10 cellular contexts compared by ENCODE assay signal in the genomic region with DNA sequence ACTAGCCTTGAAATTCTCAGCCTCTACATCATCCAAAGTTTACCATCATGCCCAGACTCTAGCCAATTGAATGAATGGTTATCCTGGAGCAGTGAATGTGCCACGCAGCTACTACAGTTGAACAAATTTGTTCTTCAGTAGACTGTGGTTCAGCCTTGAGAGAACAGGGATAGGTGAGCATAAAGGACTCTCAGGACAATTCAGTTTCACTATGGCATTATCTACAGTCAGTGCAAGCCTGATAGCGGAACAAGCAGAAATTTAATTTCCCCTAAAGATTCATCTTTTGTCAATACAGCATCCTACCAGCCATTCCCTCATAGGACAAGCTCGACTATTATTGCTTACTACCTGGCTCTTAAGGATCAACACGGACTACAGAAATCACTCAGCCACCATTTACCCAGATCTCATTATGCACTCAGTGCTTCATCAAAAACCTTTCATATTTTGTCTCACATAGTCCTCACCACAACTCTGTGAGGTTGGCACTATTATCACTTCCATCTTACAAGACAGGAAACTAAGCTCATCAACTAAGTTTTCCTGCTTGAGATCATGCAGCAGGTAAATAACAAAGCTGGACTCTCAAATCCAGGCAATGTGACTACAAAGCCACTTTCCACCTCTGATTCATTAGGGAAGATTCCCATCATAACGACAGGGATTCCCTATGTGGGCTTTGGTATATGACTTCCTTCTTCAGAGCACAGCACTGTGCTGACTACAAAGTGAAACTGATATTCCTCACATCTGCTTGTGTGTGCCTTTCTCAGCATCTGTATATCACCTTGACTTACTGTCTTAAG.
DNase-seq lines count a peak whose midpoint lies in the region; ATAC-seq, FAIRE-seq and TF ChIP-seq lines count a peak whose summit lies in the region.
"Had no signal": no experiment of that assay in that cellular context is flagged by ENCODE, and none has a peak within 500 bp of the region (broad histone marks: within the 10 kb centered on the region; RNA-seq: fewer than 3 reads in every experiment).

No MANE protein-coding gene starts in this region.

- peak; percentile 75 for FAIRE-seq in GM18507 (lab: Jason Lieb, UNC)
- FAIRE-seq: kidney had no signal

- intact Hi-C loops in left ventricle myocardium inferior (cut with micrococcal nuclease): no loop called here

- no peaks in the 10 kb centered on the region for H3K27me3 ChIP-seq in effector memory CD4-positive, alpha-beta T cell (replicated peaks; ENCODE audit: control insufficient read depth, insufficient read depth, low read length, poor library complexity, severe bottlenecking)
- no peaks in the 10 kb centered on the region for H3K27me3 ChIP-seq in left ventricle myocardium inferior (ENCODE audit: low read depth)

- no peak for TF ChIP-seq CTCF in left ventricle myocardium inferior (IDR thresholded peaks at IDR 0.05; ENCODE audit: borderline replicate concordance)

- ATAC-seq in GM21381 (IDR thresholded peaks at IDR 0.05; ENCODE audit: unreplicated experiment) (peak; percentile 88), HG03280 (IDR thresholded peaks at IDR 0.05; ENCODE audit: unreplicated experiment) (peak; percentile 86)

- peak overlapping the region; percentile 40 for H3K4me3 ChIP-seq in effector memory CD4-positive, alpha-beta T cell (ENCODE audit: insufficient read depth, low read depth, low read length, poor library complexity, severe bottlenecking)
- H3K4me3 ChIP-seq in left ventricle myocardium inferior: no peak overlapping the region

- peak overlapping the region; percentile 63 for H3K27ac ChIP-seq in effector memory CD4-positive, alpha-beta T cell (ENCODE audit: insufficient read depth, low read length, poor library complexity, severe bottlenecking)
- H3K27ac ChIP-seq in left ventricle myocardium inferior (replicated peaks): no peak overlapping the region

- no peaks in the 10 kb centered on the region for H3K36me3 ChIP-seq in effector memory CD4-positive, alpha-beta T cell (ENCODE audit: control insufficient read depth, insufficient read depth, low read length)
- H3K36me3 ChIP-seq in left ventricle myocardium inferior: no peaks in the 10 kb centered on the region

- DNase-seq in GM18507 (ENCODE audit: extremely low spot score, insufficient read length, low read depth) (no peak), NCI-H1105 (lab: John Stamatoyannopoulos, UW) (no peak), NCI-H2171 treated with DMSO at 0.1 percent for 48 hours (lab: John Stamatoyannopoulos, UW) (no peak), left ventricle myocardium inferior (no peak), AML-193 (lab: John Stamatoyannopoulos, UW) (no peak)
- no peak for DNase-seq in effector memory CD4-positive, alpha-beta T cell
- DNase-seq: Karpas-422, kidney had no signal

- peaks cover 18% of the 10 kb centered on the region for H3K4me1 ChIP-seq in effector memory CD4-positive, alpha-beta T cell (ENCODE audit: control insufficient read depth, insufficient read depth, low read length, poor library complexity, severe bottlenecking)
- H3K4me1 ChIP-seq in left ventricle myocardium inferior: no peaks in the 10 kb centered on the region

- H3K9me3 ChIP-seq in effector memory CD4-positive, alpha-beta T cell (ENCODE audit: control insufficient read depth, low read length): no peaks in the 10 kb centered on the region
- H3K9me3 ChIP-seq in left ventricle myocardium inferior (replicated peaks): no peaks in the 10 kb centered on the region
